1 cellular context compared by ENCODE assay signal in genomic region chr22:20885557-20886323, GRCh38.
TF ChIP-seq lines count a peak whose summit lies in the region.

No MANE protein-coding gene starts in this region.

TF ChIP-seq in K562, 482 proteins besides CTCF, POLR2A, EP300 and RAD21 (continued from another document and continues in another):
- peak in 2 of 3 experiments; percentile 72 to 81 for TF ChIP-seq YY1 (IDR thresholded peaks at IDR 0.05; ENCODE audit: borderline replicate concordance in 1 of 3, control insufficient read depth in 1 of 3, extremely low read depth in 1 of 3, insufficient read depth in 3 of 3, insufficient read length in 1 of 3, insufficient replicate concordance in 2 of 3, low read depth in 1 of 3, low read length in 2 of 3)
- TF ChIP-seq ZFP36 (IDR thresholded peaks at IDR 0.05; ENCODE audit: low read depth, low read length, partially characterized antibody) = peak; percentile 82
- TF ChIP-seq RBM14 (IDR thresholded peaks at IDR 0.05; ENCODE audit: borderline replicate concordance, insufficient read depth, low read depth, low read length) = no peak
- peak; percentile 99 for TF ChIP-seq HLTF (IDR thresholded peaks at IDR 0.05)
- TF ChIP-seq ZNF12 (CRISPR knock-in tag; IDR thresholded peaks at IDR 0.05) = peak; percentile 91
- no peak for TF ChIP-seq RBM22 (IDR thresholded peaks at IDR 0.05; ENCODE audit: low read depth, low read length, poor library complexity, severe bottlenecking)
- peak; percentile 100 for TF ChIP-seq HMGXB4 (CRISPR knock-in tag; IDR thresholded peaks at IDR 0.05)
- no peak for TF ChIP-seq POLR2B (IDR thresholded peaks at IDR 0.05; ENCODE audit: low read depth, partially characterized antibody)
- peak; percentile 81 for TF ChIP-seq GTF2F1 (IDR thresholded peaks at IDR 0.05; ENCODE audit: low read depth, low read length)
- TF ChIP-seq ZNF511 (CRISPR knock-in tag; IDR thresholded peaks at IDR 0.05) = peak; percentile 89; the same call in 1 of the 2 replicates
- TF ChIP-seq TOE1 (IDR thresholded peaks at IDR 0.05; ENCODE audit: borderline replicate concordance) = no peak
- TF ChIP-seq TOE1 (CRISPR knock-in tag; IDR thresholded peaks at IDR 0.05; ENCODE audit: borderline replicate concordance, low read depth) = peak; percentile 99
- no peak for TF ChIP-seq SP2 (IDR thresholded peaks at IDR 0.05; ENCODE audit: extremely low read depth, low read depth, low read length, poor library complexity, severe bottlenecking)
- TF ChIP-seq ZNF354B (CRISPR knock-in tag; IDR thresholded peaks at IDR 0.05) = no peak
- no peak for TF ChIP-seq ZC3H4 (CRISPR knock-in tag; IDR thresholded peaks at IDR 0.05; ENCODE audit: borderline replicate concordance)
- TF ChIP-seq KDM4B (IDR thresholded peaks at IDR 0.05; ENCODE audit: borderline replicate concordance in 2 of 2, low read depth in 1 of 2) = peak in 1 of 2 experiments; percentile 98; a peak in 1 of 4 replicates
- TF ChIP-seq CTCFL (IDR thresholded peaks at IDR 0.05; ENCODE audit: borderline replicate concordance, insufficient read depth, low read depth, low read length, poor library complexity, severe bottlenecking) = peak; percentile 8
- TF ChIP-seq TRIM28 (IDR thresholded peaks at IDR 0.05) = peak; percentile 96; the same call in 1 of the 2 replicates
- peak; percentile 94 for TF ChIP-seq ZNF583 (CRISPR knock-in tag; IDR thresholded peaks at IDR 0.05)
- TF ChIP-seq SMAD4 (CRISPR knock-in tag; conservative IDR thresholded peaks at IDR 0.05) = peak; percentile 91
- peak; percentile 48 to 59; a peak in 1 of 4 replicates for TF ChIP-seq ETV6 (IDR thresholded peaks at IDR 0.05; ENCODE audit: borderline replicate concordance in 1 of 2, low read depth in 2 of 2, low read length in 1 of 2)
- TF ChIP-seq ETV6 (CRISPR knock-in tag; IDR thresholded peaks at IDR 0.05; ENCODE audit: borderline replicate concordance) = no peak
- peak; percentile 72 to 79 for TF ChIP-seq NRF1 (conservative IDR thresholded peaks at IDR 0.05 in 1 of 2, IDR thresholded peaks at IDR 0.05 in 1 of 2)
- no peak for TF ChIP-seq ZNF551 (CRISPR knock-in tag; IDR thresholded peaks at IDR 0.05)
- 0 out of 4 replicates have a peak, but pooled peaks of 1 of the 2 experiments have one; percentile 63 for TF ChIP-seq BCLAF1 (IDR thresholded peaks at IDR 0.05; ENCODE audit: borderline replicate concordance in 1 of 2, control insufficient read depth in 1 of 2, low read depth in 2 of 2, low read length in 1 of 2)
- TF ChIP-seq HNRNPUL1 (IDR thresholded peaks at IDR 0.05; ENCODE audit: low read length) = no peak; the same call in 1 of the 2 replicates
- peak; percentile 96 for TF ChIP-seq ARID4B (CRISPR knock-in tag; IDR thresholded peaks at IDR 0.05)
- no peak for TF ChIP-seq NONO (IDR thresholded peaks at IDR 0.05; ENCODE audit: low read depth in 2 of 2, low read length in 1 of 2)
- TF ChIP-seq MYBL2 (IDR thresholded peaks at IDR 0.05; ENCODE audit: low read depth) = no peak
- TF ChIP-seq MYBL2 (CRISPR knock-in tag; IDR thresholded peaks at IDR 0.05; ENCODE audit: borderline replicate concordance) = no peak
- TF ChIP-seq ZNF395 (CRISPR knock-in tag; IDR thresholded peaks at IDR 0.05) = peak; percentile 99
- peak; percentile 90; the same call in 1 of the 2 replicates for TF ChIP-seq ZHX1 (conservative IDR thresholded peaks at IDR 0.05; ENCODE audit: low read length)
- no peak for TF ChIP-seq ZNF780A (CRISPR knock-in tag; IDR thresholded peaks at IDR 0.05)
- no peak for TF ChIP-seq JUNB (CRISPR knock-in tag; conservative IDR thresholded peaks at IDR 0.05)
- no peak for TF ChIP-seq ZSCAN32 (CRISPR knock-in tag; IDR thresholded peaks at IDR 0.05)
- peak; percentile 89; the same call in 1 of the 2 replicates for TF ChIP-seq GABPB2 (CRISPR knock-in tag; conservative IDR thresholded peaks at IDR 0.05)
- TF ChIP-seq HNRNPH1 (optimal IDR thresholded peaks at IDR 0.05; ENCODE audit: low read depth, low read length) = no peak
- peak; percentile 87 for TF ChIP-seq DMBX1 (CRISPR knock-in tag; IDR thresholded peaks at IDR 0.05; ENCODE audit: borderline replicate concordance)
- TF ChIP-seq FOS (IDR thresholded peaks at IDR 0.05; ENCODE audit: extremely low read depth, insufficient read length) = no peak
- peak; percentile 94 for TF ChIP-seq MYC (IDR thresholded peaks at IDR 0.05; ENCODE audit: low read depth, low read length)
- peak; percentile 90 for TF ChIP-seq MYC (CRISPR knock-in tag; IDR thresholded peaks at IDR 0.05; ENCODE audit: borderline replicate concordance, low read depth)
- no peak for TF ChIP-seq TAF15 (IDR thresholded peaks at IDR 0.05; ENCODE audit: low read depth, low read length)
- TF ChIP-seq ZNF282 (CRISPR knock-in tag; IDR thresholded peaks at IDR 0.05) = no peak
- peak; percentile 97 for TF ChIP-seq NR4A1 (CRISPR knock-in tag; IDR thresholded peaks at IDR 0.05)
- peak; percentile 96 for TF ChIP-seq NR4A1 (tag; IDR thresholded peaks at IDR 0.05)
- TF ChIP-seq MAFK (IDR thresholded peaks at IDR 0.05; ENCODE audit: low read length) = peak; percentile 79
